8 cellular contexts compared by ENCODE assay signal in genomic region chr11:124740277-124740882, GRCh38. TPM values are rescaled to one million over a fixed set of nuclear protein-coding genes. Genes with fewer than 3 reads are reported as not detected.
A peak's percentile ranks its signal among the peaks of the same experiment; 100 is the strongest.
DNase-seq lines count a peak whose midpoint lies in the region; ATAC-seq and TF ChIP-seq lines count a peak whose summit lies in the region.

No MANE protein-coding gene starts in this region.

- DNase-seq in A673 (ENCODE audit: low spot score) (peak; percentile 70), OCI-M1 (lab: John Stamatoyannopoulos, UW) (peak; percentile 80), right atrium auricular region (ENCODE audit: low spot score) (no peak), iPS-NIHi7 (ENCODE audit: extremely low spot score) (no peak)
- peak; percentile 68 for DNase-seq in activated naive CD4-positive, alpha-beta T cell treated with Interleukin-2 at 50 U/mL for 16 hours

- peak overlapping the region; percentile 9 for H3K27ac ChIP-seq in A673 (ENCODE audit: low read depth, low read length, poor library complexity, severe bottlenecking)
- peak overlapping the region; percentile 1 to 26 for H3K27ac ChIP-seq in right atrium auricular region
- H3K27ac ChIP-seq in skin epidermis: no peak overlapping the region

- ATAC-seq in GM18867 (IDR thresholded peaks at IDR 0.05; ENCODE audit: unreplicated experiment) (peak; percentile 38), HG03095 (IDR thresholded peaks at IDR 0.05; ENCODE audit: unreplicated experiment) (peak; percentile 28)

- intact Hi-C loops in A673 (cut with micrococcal nuclease; ENCODE audit: unreplicated experiment): no loop called here

- POLR2A ChIA-PET in A673 (lab: Charles Lee; ENCODE audit: low non-redundant PET): no interaction called here

- CTCF ChIA-PET in A673 (lab: Charles Lee): no interaction called here

- H3K9me3 ChIP-seq in A673 (ENCODE audit: low read depth, low read length, poor library complexity, severe bottlenecking) (no peaks in the 10 kb centered on the region), right atrium auricular region (no peaks in the 10 kb centered on the region)

- H3K36me3 ChIP-seq in A673 (ENCODE audit: insufficient read depth, low read length, poor library complexity, severe bottlenecking): no peaks in the 10 kb centered on the region
- no peaks in the 10 kb centered on the region for H3K36me3 ChIP-seq in right atrium auricular region

- H3K4me1 ChIP-seq in A673 (ENCODE audit: insufficient read depth, low read length, poor library complexity, severe bottlenecking) (peaks cover 22% of the 10 kb centered on the region), right atrium auricular region (peaks cover 0 to 20% of the 10 kb centered on the region in 2 donors)

- BruUV-seq in A673 (replicated peaks; lab: Mats Ljungman, UMichigan): no TSS peak

- no peaks in the 10 kb centered on the region for H3K27me3 ChIP-seq in A673 (replicated peaks; ENCODE audit: insufficient read depth, low read depth, low read length, poor library complexity)
- peaks cover 0 to 16% of the 10 kb centered on the region in 2 donors for H3K27me3 ChIP-seq in right atrium auricular region

- TF ChIP-seq CTCF in A673 (conservative IDR thresholded peaks at IDR 0.05; ENCODE audit: low read depth, low read length) (peak; percentile 74), right atrium auricular region (IDR thresholded peaks at IDR 0.05) (peak; percentile 36 to 57)

- H3K4me3 ChIP-seq in A673 (ENCODE audit: low read depth, low read length, poor library complexity, severe bottlenecking): peak overlapping the region; percentile 81
- H3K4me3 ChIP-seq in right atrium auricular region: peak overlapping the region; percentile 37 to 66
- H3K4me3 ChIP-seq in skin epidermis: peak overlapping the region; percentile 28 to 54 (median 49)

RNA-seq across cellular contexts. Expression of gene NRGN, which starts 0.6 kb away (rescaled TPM):
- 38.1 and 43.8 TPM in 2 replicates for total RNA-seq in A673 (2021)
- total RNA-seq in right atrium auricular region: 1 to 10 TPM; 2.2 to 2.8 TPM

RNA-seq across cellular contexts. Expression of gene VSIG2, which starts 11.7 kb away (rescaled TPM):
- total RNA-seq in A673 (2021) (not detected in 2 replicates), right atrium auricular region (1 to 10 TPM; 1.1 to 6.3 TPM)

RNA-seq across cellular contexts. Expression of gene ESAM, which starts 21.7 kb away (rescaled TPM):
- total RNA-seq in A673 (2021) (1.2 and 1.5 TPM in 2 replicates), right atrium auricular region (10 to 100 TPM; 60.6 to 64.6 TPM)

RNA-seq across cellular contexts. Expression of gene MSANTD2, which starts 59.8 kb away (rescaled TPM):
- total RNA-seq in A673 (2021) (31.4 and 33.3 TPM in 2 replicates), right atrium auricular region (1 to 10 TPM; 2.9 to 6.5 TPM)

Comparison
In these comparisons a context has a peak if more than half of its experiments do, and no peak if none do; other contexts are left out.
1. DNase-seq: peak in A673 (single experiment), OCI-M1 (single experiment) and activated naive CD4-positive, alpha-beta T cell treated with Interleukin-2 at 50 U/mL for 16 hours (single experiment); none in right atrium auricular region (single experiment) and iPS-NIHi7 (single experiment).
2. H3K27ac ChIP-seq: peak in A673 (single experiment) and right atrium auricular region (2 of 2); none in skin epidermis (0 of 21).
3. RNA of gene NRGN, which starts 0.6 kb away (total RNA-seq): 38.1 to 43.8 TPM in A673; 2.2 to 2.8 TPM in right atrium auricular region; every median in the first group is over 10 times any median in the second.
4. RNA of gene ESAM, which starts 21.7 kb away (total RNA-seq): 60.6 to 64.6 TPM in right atrium auricular region; 1.2 to 1.5 TPM in A673; every median in the first group is over 10 times any median in the second.
5. Peak in every context shown above with its lines, with median percentiles within 50 percentile points of each other: H3K4me3 ChIP-seq.